In the genomic region with DNA sequence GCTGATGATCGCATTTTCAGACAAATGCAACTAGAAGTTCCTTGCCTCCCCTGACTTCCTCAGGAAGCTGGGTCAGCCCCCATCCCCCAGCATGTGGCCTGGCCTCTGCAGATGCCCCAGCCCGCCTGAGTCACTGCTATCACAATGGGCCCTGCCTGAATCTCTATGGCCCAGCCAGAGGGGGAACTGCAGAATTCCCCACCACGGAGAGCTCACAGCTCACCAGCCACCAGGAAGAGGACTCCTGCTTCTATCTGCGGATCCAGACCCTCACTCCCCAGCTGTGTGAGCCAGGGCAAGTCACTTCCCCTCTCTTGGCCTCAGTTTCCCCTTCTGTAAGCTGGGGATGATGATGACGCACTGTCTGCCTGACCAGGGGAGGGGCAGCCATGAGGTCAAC, we compare ENCODE assay signal across 8 cellular contexts. TPM values are rescaled to one million over a fixed set of nuclear protein-coding genes. Genes with fewer than 3 reads are reported as not detected.
A peak's percentile ranks its signal among the peaks of the same experiment; 100 is the strongest.
DNase-seq lines count a peak whose midpoint lies in the region; ATAC-seq and TF ChIP-seq lines count a peak whose summit lies in the region.

No MANE protein-coding gene starts in this region.

- peak overlapping the region; percentile 93 for H3K27ac ChIP-seq in mesodermal cell (ENCODE audit: low read depth, low read length, severe bottlenecking)
- no peak overlapping the region for H3K27ac ChIP-seq in CD8-positive, alpha-beta T cell (ENCODE audit: low read depth, low read length)

- H3K4me3 ChIP-seq in mesodermal cell (ENCODE audit: extremely low read depth, insufficient read depth, low read length, poor library complexity, severe bottlenecking) = peak overlapping the region; percentile 12
- H3K4me3 ChIP-seq in CD8-positive, alpha-beta T cell (ENCODE audit: low read depth, low read length) = no peak overlapping the region

- H3K9me3 Mint-ChIP-seq in effector memory CD8-positive, alpha-beta T cell = no peaks in the 10 kb centered on the region
- H3K9me3 Mint-ChIP-seq in CD8-positive, alpha-beta T cell = no peaks in the 10 kb centered on the region

- peaks cover 51% of the 10 kb centered on the region for H3K36me3 ChIP-seq in mesodermal cell (ENCODE audit: control insufficient read depth, insufficient read depth, low read length)
- H3K36me3 ChIP-seq in CD8-positive, alpha-beta T cell (ENCODE audit: insufficient read depth, low read length) = no peaks in the 10 kb centered on the region

- ATAC-seq in effector memory CD8-positive, alpha-beta T cell (replicated peaks) = peak; percentile 39
- ATAC-seq in CD8-positive, alpha-beta T cell = no peak

- peaks cover 84% of the 10 kb centered on the region for H3K4me1 ChIP-seq in mesodermal cell (ENCODE audit: control insufficient read depth, insufficient read depth, low read length, poor library complexity, severe bottlenecking)
- peaks cover 8% of the 10 kb centered on the region for H3K4me1 ChIP-seq in CD8-positive, alpha-beta T cell (ENCODE audit: insufficient read depth, low read length)

- POLR2A ChIA-PET in CD8-positive, alpha-beta T cell (lab: Charles Lee) = interaction anchor here (0.9 kb wide), 1 partner anchor 23 kb away, joined by 3 read pairs; no protein-coding TSS in a partner anchor

- H3K27me3 ChIP-seq in CD8-positive, alpha-beta T cell (ENCODE audit: insufficient read depth, low read length) = peaks cover under 1% of the 10 kb centered on the region

- H3K4me3 Mint-ChIP-seq in effector memory CD8-positive, alpha-beta T cell = peak overlapping the region in 1 of 2 donors; percentile 50
- H3K4me3 Mint-ChIP-seq in CD8-positive, alpha-beta T cell = no peak overlapping the region

- peaks cover 60 to 77% of the 10 kb centered on the region in 2 donors for H3K4me1 Mint-ChIP-seq in effector memory CD8-positive, alpha-beta T cell (ENCODE audit: low read depth in 2 of 2)
- peaks cover 29% of the 10 kb centered on the region for H3K4me1 Mint-ChIP-seq in CD8-positive, alpha-beta T cell (ENCODE audit: low read depth)

- intact Hi-C loops in CD8-positive, alpha-beta T cell (cut with DNase I, micrococcal nuclease) = loop anchor here in 1 of 2 experiments (10.0 kb wide), 1 partner anchor 45 kb away; no protein-coding TSS in a partner anchor

- 24% methylated on average over 4 to 5 of the region's 5 CpGs for WGBS in mesodermal cell (ENCODE audit: insufficient coverage in 2 of 2), 2 experiments

- peak overlapping the region in 1 of 2 donors; percentile 65 for H3K27ac Mint-ChIP-seq in effector memory CD8-positive, alpha-beta T cell
- H3K27ac Mint-ChIP-seq in CD8-positive, alpha-beta T cell = no peak overlapping the region

- no peaks in the 10 kb centered on the region for H3K9me3 ChIP-seq in mesodermal cell (ENCODE audit: control insufficient read depth, low read length)
- H3K9me3 ChIP-seq in CD8-positive, alpha-beta T cell (ENCODE audit: low read length) = no peaks in the 10 kb centered on the region

- no peaks in the 10 kb centered on the region for H3K27me3 Mint-ChIP-seq in effector memory CD8-positive, alpha-beta T cell
- H3K27me3 Mint-ChIP-seq in CD8-positive, alpha-beta T cell (ENCODE audit: low read depth) = peaks cover 4% of the 10 kb centered on the region

- CTCF ChIA-PET in CD8-positive, alpha-beta T cell (lab: Charles Lee) = interaction anchor here (0.9 kb wide), 1 partner anchor 23 kb away, joined by 3 read pairs; no protein-coding TSS in a partner anchor

- no peak for TF ChIP-seq CTCF in CD8-positive, alpha-beta T cell (IDR thresholded peaks at IDR 0.05)

- DNase-seq in AML-193 (lab: John Stamatoyannopoulos, UW) (peak; percentile 86 to 92), NCI-H226 (peak; percentile 53), inferior parietal cortex (ENCODE audit: extremely low spot score) (no peak), NCI-H2081 (lab: John Stamatoyannopoulos, UW) (no peak), SHP77 treated with DMSO at 0.1 percent for 48 hours (lab: John Stamatoyannopoulos, UW) (no peak)
- DNase-seq in effector memory CD8-positive, alpha-beta T cell = no peak
- no peak for DNase-seq in CD8-positive, alpha-beta T cell

- peaks cover 5% of the 10 kb centered on the region for H3K36me3 Mint-ChIP-seq in effector memory CD8-positive, alpha-beta T cell (ENCODE audit: insufficient read depth)
- no peaks in the 10 kb centered on the region for H3K36me3 Mint-ChIP-seq in CD8-positive, alpha-beta T cell

RNA-seq across cellular contexts. Expression of gene PLXND1, which starts 6.9 kb away (rescaled TPM):
- polyA plus RNA-seq in mesodermal cell (2013, experiment 1 of 2) = 443 TPM
- 298 TPM for polyA plus RNA-seq in mesodermal cell (2013, experiment 2 of 2)
- 10 to 100 TPM; 84.7 to 96.8 TPM for total RNA-seq in CD8-positive, alpha-beta T cell

RNA-seq across cellular contexts. Expression of gene H1-8, which starts 56.6 kb away (rescaled TPM):
- 2.0 TPM for polyA plus RNA-seq in mesodermal cell (2013, experiment 1 of 2)
- polyA plus RNA-seq in mesodermal cell (2013, experiment 2 of 2) = 3.0 TPM
- not detected for total RNA-seq in CD8-positive, alpha-beta T cell

Comparison
In these comparisons a context has a peak if more than half of its experiments do, and no peak if none do; other contexts are left out.
1. DNase-seq: peak in AML-193 (2 of 2) and NCI-H226 (single experiment); none in effector memory CD8-positive, alpha-beta T cell (0 of 3), inferior parietal cortex (single experiment), NCI-H2081 (0 of 2), SHP77 treated with DMSO at 0.1 percent for 48 hours (single experiment) and CD8-positive, alpha-beta T cell (0 of 7).